ENCODE assay signal across 8 cellular contexts in genomic region chr2:98465456-98466201, GRCh38. TPM values are rescaled to one million over a fixed set of nuclear protein-coding genes. Genes with fewer than 3 reads are reported as not detected.
A peak's percentile ranks its signal among the peaks of the same experiment; 100 is the strongest.
DNase-seq lines count a peak whose midpoint lies in the region; ATAC-seq, FAIRE-seq and TF ChIP-seq lines count a peak whose summit lies in the region.

No MANE protein-coding gene starts in this region.

- no peak for TF ChIP-seq RAD21 in H1 (IDR thresholded peaks at IDR 0.05 in 1 of 2, conservative IDR thresholded peaks at IDR 0.05 in 1 of 2; ENCODE audit: low read depth in 2 of 2, low read length in 2 of 2)

- no peak overlapping the region for H3K4me3 ChIP-seq in H1 (ENCODE audit: extremely low read depth in 1 of 4, insufficient read depth in 2 of 4, low read depth in 3 of 4, low read length in 4 of 4)
- H3K4me3 ChIP-seq in neutrophil (ENCODE audit: low read depth in 1 of 2, low read length in 1 of 2): peak overlapping the region; percentile 52

- no peak overlapping the region for H4K8ac ChIP-seq in H1 (ENCODE audit: extremely low read depth, insufficient read depth, low read length)

- H2AFZ ChIP-seq in H1 (ENCODE audit: low read length): no peak overlapping the region

- no peak overlapping the region for H3K14ac ChIP-seq in H1 (ENCODE audit: insufficient read length)

- no peaks in the 10 kb centered on the region for H3K27me3 ChIP-seq in H1 (replicated peaks in 1 of 4; ENCODE audit: control insufficient read depth in 3 of 4, extremely low read depth in 1 of 4, insufficient read depth in 3 of 4, low read length in 3 of 4)
- no peaks in the 10 kb centered on the region for H3K27me3 ChIP-seq in neutrophil

- FAIRE-seq in H1 (lab: Jason Lieb, UNC): no peak

- peaks cover 25% of the 10 kb centered on the region for H3K79me1 ChIP-seq in H1 (ENCODE audit: low read depth, low read length)

- 0 out of 2 replicates have a peak overlapping the region, but pooled peaks have one; percentile 72 for H2AK5ac ChIP-seq in H1 (ENCODE audit: low read depth, low read length)

- H3K27ac ChIP-seq in H1 (ENCODE audit: low read depth, low read length): no peak overlapping the region
- H3K27ac ChIP-seq in neutrophil: peak overlapping the region; percentile 94

- H2BK5ac ChIP-seq in H1 (ENCODE audit: low read depth, low read length): no peak overlapping the region

- H3K9ac ChIP-seq in H1 (replicated peaks in 1 of 4; ENCODE audit: extremely low read depth in 1 of 4, low read depth in 3 of 4, low read length in 3 of 4): no peak overlapping the region

- no peak overlapping the region for H3K56ac ChIP-seq in H1 (replicated peaks; ENCODE audit: insufficient read length, low read depth, low read length)

- peaks cover 4 to 19% of the 10 kb centered on the region in 2 experiments for H4K20me1 ChIP-seq in H1 (replicated peaks in 1 of 2; ENCODE audit: control insufficient read depth in 1 of 2, insufficient read depth in 2 of 2, low read length in 2 of 2)

- H3K9me3 ChIP-seq in H1 (ENCODE audit: insufficient read depth in 2 of 2, low read depth in 1 of 2, low read length in 1 of 2) (no peaks in the 10 kb centered on the region), neutrophil (no peaks in the 10 kb centered on the region)

- H3K36me3 ChIP-seq in H1 (ENCODE audit: control insufficient read depth in 2 of 4, insufficient read depth in 4 of 4, low read length in 3 of 4) (no peaks in the 10 kb centered on the region), neutrophil (no peaks in the 10 kb centered on the region)

- peaks cover 17 to 29% (median 19%) of the 10 kb centered on the region in 4 experiments for H3K4me1 ChIP-seq in H1 (replicated peaks in 1 of 4; ENCODE audit: control insufficient read depth in 3 of 4, insufficient read depth in 4 of 4, low read length in 3 of 4)
- H3K4me1 ChIP-seq in neutrophil (ENCODE audit: control insufficient read depth in 1 of 2, insufficient read depth in 1 of 2, low read depth in 1 of 2, low read length in 1 of 2): peaks cover 86 to 98% of the 10 kb centered on the region in 2 experiments

- no peak overlapping the region; the same call in 1 of the 2 replicates for H2BK12ac ChIP-seq in H1 (ENCODE audit: low read depth, low read length)

- no peaks in the 10 kb centered on the region for H3K23me2 ChIP-seq in H1 (ENCODE audit: low read depth, low read length)

- peaks cover 0 to 84% of the 10 kb centered on the region in 2 experiments; a peak in 3 of 4 replicates for H3K79me2 ChIP-seq in H1 (ENCODE audit: control insufficient read depth in 1 of 2, insufficient read depth in 2 of 2, low read length in 2 of 2)

- no peak overlapping the region for H3K23ac ChIP-seq in H1 (ENCODE audit: insufficient read length)

- no peak overlapping the region for H4K5ac ChIP-seq in H1 (ENCODE audit: insufficient read length, low read depth, low read length)

- TF ChIP-seq EP300 in H1 (IDR thresholded peaks at IDR 0.05; ENCODE audit: borderline replicate concordance in 1 of 2, low read depth in 2 of 2, low read length in 2 of 2): no peak

- CTCF ChIA-PET in H1 (lab: Charles Lee; ENCODE audit: partially characterized antibody): interaction anchor here (1.0 to 5.2 kb wide), 8 partner anchors 10 to 157 kb away, joined by 3 to 30 read pairs (median 4); no protein-coding TSS in a partner anchor

- TF ChIP-seq CTCF in H1 (IDR thresholded peaks at IDR 0.05; ENCODE audit: control extremely low read depth in 1 of 3, insufficient read depth in 1 of 3, low read depth in 1 of 3, low read length in 3 of 3) (no peak), neutrophil (IDR thresholded peaks at IDR 0.05) (no peak)

- no peak for TF ChIP-seq POLR2A in H1 (IDR thresholded peaks at IDR 0.05; ENCODE audit: control extremely low read depth in 1 of 2, low read depth in 2 of 2, low read length in 2 of 2)

- no peak overlapping the region for H2BK20ac ChIP-seq in H1 (ENCODE audit: low read length)

- H3K4ac ChIP-seq in H1 (replicated peaks; ENCODE audit: insufficient read length, low read depth, low read length): no peak overlapping the region

- ATAC-seq in HG02759 (IDR thresholded peaks at IDR 0.05; ENCODE audit: unreplicated experiment) (peak; percentile 33), GM18870 (IDR thresholded peaks at IDR 0.05; ENCODE audit: unreplicated experiment) (no peak)

- H4K91ac ChIP-seq in H1 (replicated peaks; ENCODE audit: insufficient read length, low read length): no peak overlapping the region

- H2BK120ac ChIP-seq in H1 (replicated peaks; ENCODE audit: low read depth, low read length): no peak overlapping the region

- no peak overlapping the region for H3K4me2 ChIP-seq in H1 (ENCODE audit: insufficient read depth in 1 of 2, low read depth in 2 of 2, low read length in 2 of 2)

- peak overlapping the region; percentile 65; the same call in 1 of the 2 replicates for H3K18ac ChIP-seq in H1 (ENCODE audit: extremely low read depth, low read length)

- POLR2A ChIA-PET in H1 (lab: Charles Lee; ENCODE audit: partially characterized antibody): interaction anchor here (1.0 kb wide), 1 partner anchor 42 kb away, joined by 3 read pairs; no protein-coding TSS in a partner anchor

- peak; percentile 84 for DNase-seq in GF-D8 (lab: John Stamatoyannopoulos, UW)
- peak; percentile 60 for DNase-seq in NCI-H2227 (lab: John Stamatoyannopoulos, UW; ENCODE audit: unreplicated experiment)
- peak; percentile 49 for DNase-seq in activated CD4-positive, CD25-positive, alpha-beta regulatory T cell treated with anti-CD3 and anti-CD28 coated beads, Interleukin-2, amount 50 U/mL, for 72 hours
- no peak for DNase-seq in H1 (ENCODE audit: low read depth in 1 of 2, low spot score in 2 of 2)
- no peak for DNase-seq in dedifferentiated amniotic fluid mesenchymal stem cell (ENCODE audit: extremely low spot score)

- 0 out of 2 replicates have a peak overlapping the region, but pooled peaks have one; percentile 29 for H2BK15ac ChIP-seq in H1 (ENCODE audit: low read length)

- WGBS in H1 (ENCODE audit: extremely low coverage in 1 of 2, insufficient coverage in 1 of 2, insufficient read length in 1 of 2, insufficient replicate concordance in 2 of 2, low coverage in 1 of 2, low lambda C conversion rate in 2 of 2, missing lambda C conversion rate in 1 of 2), 2 experiments: 89% methylated on average over 11 of the region's 11 CpGs; no CpG with 5 or more reads in 1 of the 2 experiments

TF ChIP-seq in H1, 55 proteins besides CTCF, POLR2A, EP300 and RAD21:
- TF ChIP-seq SP4 (IDR thresholded peaks at IDR 0.05; ENCODE audit: low read length): no peak
- TF ChIP-seq ASH2L (IDR thresholded peaks at IDR 0.05; ENCODE audit: low read length): no peak
TF ChIP-seq in H1: peak in this region for 0.

RNA-seq across cellular contexts. Expression of gene INPP4A, which starts 21.0 kb away (rescaled TPM):
- 34.3 and 36.4 TPM in 2 replicates for total RNA-seq in H1 (2021; fragmentation: NEBNext Ultra II Directional; extraction: Animal tissue kit (Norgen Biotek cat#: 25700))
- polyA plus RNA-seq in H1 (2011; rRNA removed): 25.6 and 38.6 TPM in 2 replicates
- 32.2 TPM for polyA plus RNA-seq in H1 (2011; cell fraction: cytosol; rRNA removed)
- polyA plus RNA-seq in H1 (2011; cell fraction: nucleus; rRNA removed): 100 TPM
- polyA plus RNA-seq in H1 (2012, experiment 1 of 2): 21.4 to 36.6 TPM (median 30.9 TPM) in 4 replicates
- polyA plus RNA-seq in H1 (2012, experiment 2 of 2): 5.1 TPM
- 8.9 TPM for polyA plus RNA-seq in H1 (2013, experiment 1 of 2)
- 8.7 TPM for polyA plus RNA-seq in H1 (2013, experiment 2 of 2)
- 112 and 124 TPM in 2 replicates for polyA minus RNA-seq in H1 (2011; rRNA and poly(A)+ RNA removed)
- 55.2 TPM for polyA minus RNA-seq in H1 (2011; cell fraction: cytosol; rRNA and poly(A)+ RNA removed)
- 97.0 TPM for polyA minus RNA-seq in H1 (2011; cell fraction: nucleus; rRNA and poly(A)+ RNA removed)

Comparison
In these comparisons a context has a peak if more than half of its experiments do, and no peak if none do; other contexts are left out.
1. DNase-seq: peak in GF-D8 (single experiment), NCI-H2227 (single experiment) and activated CD4-positive, CD25-positive, alpha-beta regulatory T cell treated with anti-CD3 and anti-CD28 coated beads, Interleukin-2, amount 50 U/mL, for 72 hours (single experiment); none in H1 (0 of 2) and dedifferentiated amniotic fluid mesenchymal stem cell (single experiment).
2. H3K4me3 ChIP-seq: peak in neutrophil (2 of 2); none in H1 (0 of 4).